Comparison of ENCODE assay signal across 8 cellular contexts in genomic region chr5:43555895-43556606, GRCh38. TPM values are rescaled to one million over a fixed set of nuclear protein-coding genes. Genes with fewer than 3 reads are reported as not detected.
DNase-seq lines count a peak whose midpoint lies in the region; ATAC-seq and TF ChIP-seq lines count a peak whose summit lies in the region.

No MANE protein-coding gene starts in this region.

- peaks cover 16% of the 10 kb centered on the region for H3K4me1 Mint-ChIP-seq in activated CD4-positive, alpha-beta memory T cell treated with anti-CD3 and anti-CD28 coated beads, Interleukin-2, amount 10 ng/mL, durations not matched to agents 7 days and 5 days
- peaks cover 12% of the 10 kb centered on the region for H3K4me1 Mint-ChIP-seq in endothelial cell (ENCODE audit: unreplicated experiment)

- TF ChIP-seq CTCF in endothelial cell (IDR thresholded peaks at IDR 0.05; ENCODE audit: unreplicated experiment), result no peak

- H3K4me3 Mint-ChIP-seq in activated CD4-positive, alpha-beta memory T cell treated with anti-CD3 and anti-CD28 coated beads, Interleukin-2, amount 10 ng/mL, durations not matched to agents 7 days and 5 days, result peak overlapping the region; percentile 86
- peak overlapping the region; percentile 97 for H3K4me3 Mint-ChIP-seq in endothelial cell (ENCODE audit: unreplicated experiment)

- CTCF ChIA-PET in activated CD4-positive, alpha-beta memory T cell treated with anti-CD3 and anti-CD28 coated beads, Interleukin-2, amount 10 ng/mL, durations not matched to agents 7 days and 5 days (lab: Charles Lee), result interaction anchor here (0.7 to 2.5 kb wide), 7 partner anchors 41 to 548 kb away, joined by 3 to 14 read pairs (median 4); partner anchors contain the start of genes C5orf34, NNT and TMEM267

- POLR2A ChIA-PET in activated CD4-positive, alpha-beta memory T cell treated with anti-CD3 and anti-CD28 coated beads, Interleukin-2, amount 10 ng/mL, durations not matched to agents 7 days and 5 days (lab: Charles Lee), result interaction anchor here (0.7 to 5.3 kb wide), 14 partner anchors 11 to 538 kb away, joined by 3 to 60 read pairs (median 5); partner anchors contain the start of genes C5orf34, HMGCS1, NNT and TMEM267

- H3K27ac Mint-ChIP-seq in activated CD4-positive, alpha-beta memory T cell treated with anti-CD3 and anti-CD28 coated beads, Interleukin-2, amount 10 ng/mL, durations not matched to agents 7 days and 5 days, result peak overlapping the region; percentile 87
- peak overlapping the region; percentile 96 for H3K27ac Mint-ChIP-seq in endothelial cell (ENCODE audit: unreplicated experiment)

- no peaks in the 10 kb centered on the region for H3K4me1 ChIP-seq in mesodermal cell (ENCODE audit: control insufficient read depth, insufficient read depth, low read length, poor library complexity, severe bottlenecking)

- peaks cover 40% of the 10 kb centered on the region for H3K36me3 ChIP-seq in mesodermal cell (ENCODE audit: control insufficient read depth, insufficient read depth, low read length)

- no peaks in the 10 kb centered on the region for H3K9me3 ChIP-seq in mesodermal cell (ENCODE audit: control insufficient read depth, low read length)

- WGBS in mesodermal cell (ENCODE audit: insufficient coverage in 2 of 2), 2 experiments, result 0 to 1% methylated on average over 24 to 25 of the region's 44 CpGs

- peak overlapping the region; percentile 94 for H3K27ac ChIP-seq in mesodermal cell (ENCODE audit: low read depth, low read length, severe bottlenecking)

- H3K27me3 Mint-ChIP-seq in activated CD4-positive, alpha-beta memory T cell treated with anti-CD3 and anti-CD28 coated beads, Interleukin-2, amount 10 ng/mL, durations not matched to agents 7 days and 5 days, result peaks cover 4% of the 10 kb centered on the region
- H3K27me3 Mint-ChIP-seq in endothelial cell (ENCODE audit: unreplicated experiment), result peaks cover 12% of the 10 kb centered on the region

- no peaks in the 10 kb centered on the region for H3K9me3 Mint-ChIP-seq in activated CD4-positive, alpha-beta memory T cell treated with anti-CD3 and anti-CD28 coated beads, Interleukin-2, amount 10 ng/mL, durations not matched to agents 7 days and 5 days
- no peaks in the 10 kb centered on the region for H3K9me3 Mint-ChIP-seq in endothelial cell (ENCODE audit: unreplicated experiment)

- peak; percentile 31 for DNase-seq in NCI-H226
- peak; percentile 50 for DNase-seq in activated CD4-positive, alpha-beta memory T cell treated with anti-CD3 and anti-CD28 coated beads, Interleukin-2, amount 10 ng/mL, durations not matched to agents 7 days and 5 days
- peak; percentile 66 for DNase-seq in endothelial cell (ENCODE audit: low spot score)
- DNase-seq in stimulated activated CD8-positive, alpha-beta memory T cell treated with anti-CD3 and anti-CD28 coated beads, Interleukin-15, amount 100 ng/mL, for 24 hours (ENCODE audit: low read depth), result peak; percentile 24
- no peak for DNase-seq in amniotic stem cell (lab: John Stamatoyannopoulos, UW)

- H3K4me3 ChIP-seq in mesodermal cell (ENCODE audit: extremely low read depth, insufficient read depth, low read length, poor library complexity, severe bottlenecking), result peak overlapping the region; percentile 83

- ATAC-seq in GM18502 (IDR thresholded peaks at IDR 0.05; ENCODE audit: poor library complexity, unreplicated experiment), result peak; percentile 39
- ATAC-seq in HG02943 (IDR thresholded peaks at IDR 0.05; ENCODE audit: low read depth, unreplicated experiment), result peak; percentile 30

- H3K36me3 Mint-ChIP-seq in activated CD4-positive, alpha-beta memory T cell treated with anti-CD3 and anti-CD28 coated beads, Interleukin-2, amount 10 ng/mL, durations not matched to agents 7 days and 5 days (ENCODE audit: low read depth), result peaks cover 7% of the 10 kb centered on the region
- peaks cover 8% of the 10 kb centered on the region for H3K36me3 Mint-ChIP-seq in endothelial cell (ENCODE audit: low read depth, unreplicated experiment)

RNA-seq across cellular contexts. Expression of gene PAIP1, which starts 0.8 kb away (rescaled TPM):
- total RNA-seq in activated CD4-positive, alpha-beta memory T cell treated with anti-CD3 and anti-CD28 coated beads, Interleukin-2, amount 10 ng/mL, durations not matched to agents 7 days and 5 days, result 10 to 100 TPM; 37.0 to 38.8 TPM
- 92.4 TPM for total RNA-seq in endothelial cell (ENCODE audit: unreplicated experiment)
- polyA plus RNA-seq in mesodermal cell (2013, experiment 1 of 2), result 148 TPM
- polyA plus RNA-seq in mesodermal cell (2013, experiment 2 of 2), result 141 TPM

RNA-seq across cellular contexts. Expression of gene C5orf34, which starts 41.1 kb away (rescaled TPM):
- total RNA-seq in activated CD4-positive, alpha-beta memory T cell treated with anti-CD3 and anti-CD28 coated beads, Interleukin-2, amount 10 ng/mL, durations not matched to agents 7 days and 5 days, result 1 to 10 TPM; 7.7 to 8.5 TPM
- total RNA-seq in endothelial cell (ENCODE audit: unreplicated experiment), result 4.8 TPM
- 8.9 TPM for polyA plus RNA-seq in mesodermal cell (2013, experiment 1 of 2)
- 7.9 TPM for polyA plus RNA-seq in mesodermal cell (2013, experiment 2 of 2)

RNA-seq across cellular contexts. Expression of gene NNT, which starts 46.9 kb away (rescaled TPM):
- total RNA-seq in activated CD4-positive, alpha-beta memory T cell treated with anti-CD3 and anti-CD28 coated beads, Interleukin-2, amount 10 ng/mL, durations not matched to agents 7 days and 5 days, result 100 to 1,000 TPM in 1 of 2 experiments, 10 to 100 TPM in 1; 96.4 to 110 TPM
- 21.7 TPM for total RNA-seq in endothelial cell (ENCODE audit: unreplicated experiment)
- polyA plus RNA-seq in mesodermal cell (2013, experiment 1 of 2), result 29.2 TPM
- 32.6 TPM for polyA plus RNA-seq in mesodermal cell (2013, experiment 2 of 2)
